Comparison of ENCODE assay signal across 1 cellular context in genomic region chr6:47149070-47149469, GRCh38.
TF ChIP-seq lines count a peak whose summit lies in the region.

No MANE protein-coding gene starts in this region.

TF ChIP-seq in HepG2, 621 proteins besides CTCF, POLR2A, EP300 and RAD21 (continued from another document):
- TF ChIP-seq AHDC1 (CRISPR knock-in tag; IDR thresholded peaks at IDR 0.05; ENCODE audit: borderline replicate concordance) = 0 out of 2 replicates have a peak, but pooled peaks have one; percentile 11
- TF ChIP-seq XBP1 (CRISPR knock-in tag; IDR thresholded peaks at IDR 0.05) = no peak
- TF ChIP-seq ZNF687 (CRISPR knock-in tag; IDR thresholded peaks at IDR 0.05) = no peak
- TF ChIP-seq ZNF703 (CRISPR knock-in tag; IDR thresholded peaks at IDR 0.05; ENCODE audit: borderline replicate concordance) = no peak
